In the genomic region with DNA sequence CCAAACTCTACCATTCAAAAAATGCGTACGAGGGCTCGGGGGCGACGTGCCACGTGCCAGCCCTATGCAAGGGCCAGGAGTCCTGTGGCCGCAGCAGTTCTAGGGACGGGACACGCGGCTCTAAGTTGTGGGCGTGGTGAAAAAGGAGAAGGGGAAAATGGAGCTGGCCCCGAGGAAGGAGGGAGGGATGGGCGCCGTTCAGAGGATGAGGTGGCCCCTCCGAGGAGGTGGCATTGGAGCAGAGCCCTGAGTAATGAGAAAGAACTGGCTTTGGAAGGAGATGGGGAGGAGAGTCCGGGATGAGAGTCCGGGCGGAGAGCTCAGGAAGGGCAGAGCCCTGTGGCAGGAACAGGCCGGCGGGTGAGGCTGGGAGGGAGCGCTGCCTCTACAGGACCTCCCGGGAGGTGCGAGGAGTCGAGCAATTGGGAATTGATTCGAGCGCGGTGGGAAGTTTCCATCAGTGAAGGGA, we compare ENCODE assay signal across 8 cellular contexts. TPM values are rescaled to one million over a fixed set of nuclear protein-coding genes. Genes with fewer than 3 reads are reported as not detected.
DNase-seq lines count a peak whose midpoint lies in the region; ATAC-seq lines count a peak whose summit lies in the region.

No MANE protein-coding gene starts in this region.

- peaks cover 82% of the 10 kb centered on the region for H3K27me3 Mint-ChIP-seq in dendritic cell treated with granulocyte-macrophage colony-stimulating factor and Interleukin-4, amounts not matched to agents 40 ng/mL and 50 ng/mL, for 4 days

- peaks cover 6% of the 10 kb centered on the region for H3K36me3 Mint-ChIP-seq in dendritic cell treated with granulocyte-macrophage colony-stimulating factor and Interleukin-4, amounts not matched to agents 40 ng/mL and 50 ng/mL, for 4 days (ENCODE audit: low read depth)

- ATAC-seq in HG03460 (IDR thresholded peaks at IDR 0.05; ENCODE audit: unreplicated experiment), result no peak

- peak overlapping the region; percentile 39 for H3K9ac ChIP-seq in mucosa of stomach (ENCODE audit: low read length)

- intact Hi-C loops in dendritic cell treated with granulocyte-macrophage colony-stimulating factor and Interleukin-4, amounts not matched to agents 40 ng/mL and 50 ng/mL, for 4 days (cut with micrococcal nuclease), result loop anchor here (2.0 kb wide), 1 partner anchor 20 kb away; no protein-coding TSS in a partner anchor

- peak overlapping the region; percentile 81 for H3K27ac Mint-ChIP-seq in dendritic cell treated with granulocyte-macrophage colony-stimulating factor and Interleukin-4, amounts not matched to agents 40 ng/mL and 50 ng/mL, for 4 days

- H3K36me3 ChIP-seq in mucosa of stomach (ENCODE audit: control insufficient read depth, insufficient read depth, low read length), result no peaks in the 10 kb centered on the region

- H3K9me3 ChIP-seq in mucosa of stomach (ENCODE audit: control insufficient read depth, low read length), result no peaks in the 10 kb centered on the region

- peaks cover 25% of the 10 kb centered on the region for H3K4me1 ChIP-seq in mucosa of stomach (ENCODE audit: control insufficient read depth, insufficient read depth, low read length)

- peaks cover 15% of the 10 kb centered on the region for H3K9me3 Mint-ChIP-seq in dendritic cell treated with granulocyte-macrophage colony-stimulating factor and Interleukin-4, amounts not matched to agents 40 ng/mL and 50 ng/mL, for 4 days

- peaks cover 38% of the 10 kb centered on the region for H3K4me1 Mint-ChIP-seq in dendritic cell treated with granulocyte-macrophage colony-stimulating factor and Interleukin-4, amounts not matched to agents 40 ng/mL and 50 ng/mL, for 4 days (ENCODE audit: low read depth)

- DNase-seq in AG20443 (ENCODE audit: low spot score) (peak; percentile 74), M059J (ENCODE audit: low read depth) (peak; percentile 55), anterior cingulate cortex (lab: John Stamatoyannopoulos, UW) (no peak), H4 (ENCODE audit: low spot score) (no peak)
- no peak for DNase-seq in activated effector memory CD4-positive, alpha-beta T cell treated with anti-CD3 and anti-CD28 coated beads, Interleukin-2, amount 50 U/mL, for 16 hours

- H3K4me3 ChIP-seq in mucosa of stomach (ENCODE audit: low read length), result peak overlapping the region; percentile 14

- peak overlapping the region; percentile 87 for H3K4me3 Mint-ChIP-seq in dendritic cell treated with granulocyte-macrophage colony-stimulating factor and Interleukin-4, amounts not matched to agents 40 ng/mL and 50 ng/mL, for 4 days

- H3K27me3 ChIP-seq in mucosa of stomach (ENCODE audit: control insufficient read depth, insufficient read depth, low read length), result peaks cover 27% of the 10 kb centered on the region

RNA-seq across cellular contexts. Expression of gene OTUB1, which starts 21.0 kb away (rescaled TPM):
- 62.8 and 74.0 TPM in 2 replicates for total RNA-seq in M059J (2014; rRNA removed; shearing (Covaris generic))
- total RNA-seq in H4 (2014; rRNA removed; shearing (Covaris generic)), result 48.9 and 69.0 TPM in 2 replicates

RNA-seq across cellular contexts. Expression of gene FLRT1, which starts 28.5 kb away (rescaled TPM):
- total RNA-seq in M059J (2014; rRNA removed; shearing (Covaris generic)), result 0.02 and 0.15 TPM in 2 replicates
- total RNA-seq in H4 (2014; rRNA removed; shearing (Covaris generic)), result 0.80 and 1.4 TPM in 2 replicates

RNA-seq across cellular contexts. Expression of gene COX8A, which starts 32.8 kb away (rescaled TPM):
- 875 and 1,019 TPM in 2 replicates for total RNA-seq in M059J (2014; rRNA removed; shearing (Covaris generic))
- 745 and 794 TPM in 2 replicates for total RNA-seq in H4 (2014; rRNA removed; shearing (Covaris generic))

Comparison
In these comparisons a context has a peak if more than half of its experiments do, and no peak if none do; other contexts are left out.
1. DNase-seq: peak in AG20443 (single experiment) and M059J (single experiment); none in anterior cingulate cortex (0 of 58), H4 (single experiment) and activated effector memory CD4-positive, alpha-beta T cell treated with anti-CD3 and anti-CD28 coated beads, Interleukin-2, amount 50 U/mL, for 16 hours (single experiment).